In the genomic region with DNA sequence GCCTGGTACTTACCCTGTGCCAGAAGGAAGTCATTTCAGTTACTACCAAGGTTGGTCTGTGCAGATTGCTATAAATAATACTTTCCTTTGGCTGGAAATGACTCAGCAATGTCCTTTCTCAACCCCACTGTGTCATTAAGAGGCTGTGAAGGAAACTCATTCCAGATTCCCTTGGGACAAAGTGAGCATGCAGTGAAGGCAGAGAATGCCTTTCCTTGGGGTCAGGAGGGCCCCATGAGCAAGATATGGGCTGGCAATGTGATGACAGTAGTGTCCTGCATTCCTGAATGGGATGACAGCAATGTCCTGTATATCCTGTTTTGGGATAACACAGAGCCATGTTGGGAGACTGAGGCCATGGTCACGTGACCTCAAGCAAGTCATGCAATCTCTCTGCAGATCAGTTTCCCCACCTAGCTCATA, we compare ENCODE assay signal across 12 cellular contexts.
DNase-seq lines count a peak whose midpoint lies in the region.
"Had no signal": no experiment of that assay in that cellular context is flagged by ENCODE, and none has a peak within 500 bp of the region (broad histone marks: within the 10 kb centered on the region; RNA-seq: fewer than 3 reads in every experiment).

No MANE protein-coding gene starts in this region.

- DNase-seq in NCI-H2171 treated with DMSO at 0.1 percent for 48 hours (lab: John Stamatoyannopoulos, UW) (peak; percentile 41), NCI-H2171 (lab: John Stamatoyannopoulos, UW) (no peak), UCSD-AML1 (lab: John Stamatoyannopoulos, UW; ENCODE audit: unreplicated experiment) (peak; percentile 14), glomerular endothelial cell (ENCODE audit: extremely low read depth, low read depth, low spot score) (peak; percentile 91), stromal cell of bone marrow (ENCODE audit: low read depth) (peak; percentile 80), KBM-7 (no peak), NCI-H1105 (lab: John Stamatoyannopoulos, UW) (no peak), NCI-H446 treated with DMSO at 0.1 percent for 48 hours (lab: John Stamatoyannopoulos, UW) (no peak)
- DNase-seq: NK-92 treated with Interleukin-12 subunit alpha and Interleukin-12 subunit beta, amount 100 ng/mL, for 24 hours; stimulated activated CD4-positive, alpha-beta T cell treated with anti-CD3 and anti-CD28 coated beads, Interleukin-4, amount 100 ng/mL, for 24 hours; T-helper 9 cell; transverse colon had no signal

- in situ Hi-C loops in KBM-7 (cut with MboI; ENCODE audit: low pct_unique_long_range_greater_than_20kb, low sequenced_read_pairs) = no loop called here

Comparison
In these comparisons a context has a peak if more than half of its experiments do, and no peak if none do; other contexts are left out.
1. DNase-seq: peak in NCI-H2171 treated with DMSO at 0.1 percent for 48 hours (single experiment), UCSD-AML1 (single experiment), glomerular endothelial cell (single experiment) and stromal cell of bone marrow (single experiment); none in NCI-H2171 (single experiment), KBM-7 (single experiment), NCI-H1105 (single experiment) and NCI-H446 treated with DMSO at 0.1 percent for 48 hours (single experiment).